Comparison of ENCODE assay signal across 1 cellular context in the genomic region with DNA sequence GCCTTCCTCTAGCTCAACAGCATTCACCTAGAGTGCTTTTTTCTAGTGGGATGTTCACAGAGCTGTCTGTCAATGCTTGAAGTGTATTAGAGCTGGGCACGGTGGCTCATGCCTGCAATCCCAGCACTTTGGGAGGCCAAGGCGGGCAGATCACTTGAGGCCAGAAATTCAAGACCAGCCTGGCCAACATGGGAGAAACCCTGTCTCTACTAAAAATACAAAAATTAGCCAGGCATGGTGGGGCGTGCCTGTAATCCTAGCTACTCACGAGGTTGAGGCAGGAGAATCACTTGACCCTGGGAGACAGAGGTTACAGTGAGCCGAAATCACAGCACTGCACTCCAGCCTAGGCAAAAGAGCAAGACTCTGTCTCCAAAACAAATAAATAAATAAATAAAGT.
TF ChIP-seq lines count a peak whose summit lies in the region.

No MANE protein-coding gene starts in this region.

TF ChIP-seq in K562, 482 proteins besides CTCF, POLR2A, EP300 and RAD21:
- peak; percentile 13 to 57; a peak in 2 of 4 replicates for TF ChIP-seq KDM1A (IDR thresholded peaks at IDR 0.05)
